In genomic region chr11:2409701-2410468, GRCh38 we compare ENCODE assay signal across 30 cellular contexts. TPM values are rescaled to one million over a fixed set of nuclear protein-coding genes. Genes with fewer than 3 reads are reported as not detected.
DNase-seq lines count a peak whose midpoint lies in the region; FAIRE-seq and TF ChIP-seq lines count a peak whose summit lies in the region.
"Had no signal": no experiment of that assay in that cellular context is flagged by ENCODE, and none has a peak within 500 bp of the region (broad histone marks: within the 10 kb centered on the region; RNA-seq: fewer than 3 reads in every experiment).

No MANE protein-coding gene starts in this region.

- no peak overlapping the region for H3K4me3 ChIP-seq in kidney (ENCODE audit: low read length in 2 of 2)
- H3K4me3 ChIP-seq: adrenal gland, body of pancreas, dorsolateral prefrontal cortex, gastrocnemius medialis, SJSA1, smooth muscle cell had no signal

- no peaks in the 10 kb centered on the region for H3K9me3 ChIP-seq in kidney (ENCODE audit: control insufficient read depth in 1 of 2, low read length in 2 of 2)
- H3K9me3 ChIP-seq: adrenal gland, body of pancreas, gastrocnemius medialis, SJSA1 had no signal

- no peaks in the 10 kb centered on the region for H3K36me3 ChIP-seq in kidney (ENCODE audit: control insufficient read depth in 1 of 2, insufficient read depth in 2 of 2, low read length in 2 of 2)
- H3K36me3 ChIP-seq: adrenal gland, gastrocnemius medialis had no signal

- no peak for TF ChIP-seq CTCF in kidney (IDR thresholded peaks at IDR 0.05; ENCODE audit: borderline replicate concordance, extremely low read depth, insufficient read depth)

- peak; percentile 25 for DNase-seq in NCI-H146 (lab: John Stamatoyannopoulos, UW)
- DNase-seq in NCI-H146 treated with DMSO at 0.1 percent for 48 hours (lab: John Stamatoyannopoulos, UW; ENCODE audit: unreplicated experiment) = no peak
- DNase-seq in kidney = no peak
- DNase-seq in retina = peak; percentile 78
- DNase-seq in ACHN = no peak
- DNase-seq in SHP77 (lab: John Stamatoyannopoulos, UW) = no peak
- DNase-seq: 8988T; activated CD4-positive, alpha-beta T cell treated with anti-CD3 and anti-CD28 coated beads, Interleukin-2, amount 50 U/mL, for 4 hours; activated naive CD4-positive, alpha-beta T cell treated with Interleukin-2 at 50 U/mL for 16 hours; adrenal gland; body of pancreas; CD4-positive, alpha-beta memory T cell; cerebellar nuclear complex; dorsolateral prefrontal cortex; gastrocnemius medialis; left colon; NCI-H1048; NCI-H2029; NCI-H524 treated with DMSO at 0.1 percent for 48 hours; occipital lobe; stimulated activated CD4-positive, alpha-beta T cell treated with anti-CD3 and anti-CD28 coated beads, Interleukin-1b, Interleukin-23, amount 100 ng/mL, for 48 hours; stimulated activated CD8-positive, alpha-beta memory T cell treated with anti-CD3 and anti-CD28 coated beads, Interleukin-4, amount 100 ng/mL, for 48 hours; stimulated activated naive CD8-positive, alpha-beta T cell treated with anti-CD3 and anti-CD28 coated beads, Interleukin-15, amount 100 ng/mL, for 72 hours had no signal

- in situ Hi-C loops in ACHN (cut with HindIII; ENCODE audit: low pct_ligation_motif_present, low pct_unique_long_range_greater_than_20kb, low sequenced_read_pairs) = no loop called here

- peak overlapping the region; percentile 37 to 55 for H3K27ac ChIP-seq in kidney (ENCODE audit: low read depth in 2 of 2, low read length in 2 of 2)
- H3K27ac ChIP-seq: body of pancreas, dorsolateral prefrontal cortex, gastrocnemius medialis, HL-60, SJSA1 had no signal

- H3K9ac ChIP-seq in kidney (ENCODE audit: low read length in 2 of 2) = no peak overlapping the region

- FAIRE-seq in kidney (lab: Jason Lieb, UNC) = no peak
- FAIRE-seq: GM12891, RCC 7860 had no signal

- intact Hi-C loops in kidney (cut with DNase I) = no loop called here

- H3K4me1 ChIP-seq in kidney (ENCODE audit: control insufficient read depth in 1 of 2, insufficient read depth in 1 of 2, low read depth in 1 of 2, low read length in 2 of 2) = no peaks in the 10 kb centered on the region
- H3K4me1 ChIP-seq: adrenal gland, body of pancreas, gastrocnemius medialis, SJSA1 had no signal

RNA-seq across cellular contexts. Expression of gene TSSC4, which starts 9.3 kb away (rescaled TPM):
- total RNA-seq in kidney = 42.3 TPM
- polyA plus RNA-seq in kidney (ENCODE audit: insufficient read depth, low read depth, low replicate concordance) = 51.4 TPM

RNA-seq across cellular contexts. Expression of gene CD81, which starts 32.8 kb away (rescaled TPM):
- 950 TPM for total RNA-seq in kidney
- 827 TPM for polyA plus RNA-seq in kidney (ENCODE audit: insufficient read depth, low read depth, low replicate concordance)

RNA-seq across cellular contexts. Expression of gene TRPM5, which starts 34.4 kb away (rescaled TPM):
- total RNA-seq in kidney = 0.25 TPM
- 0.69 TPM for polyA plus RNA-seq in kidney (ENCODE audit: insufficient read depth, low read depth, low replicate concordance)
- total RNA-seq: gastrocnemius medialis; LHCN-M2; occipital lobe; SJSA1; smooth muscle cell; T-helper 1 cell treated with Interleukin-12 subunit alpha and Interleukin-12 subunit beta and Interleukin-4 antibody, amounts not matched to agents 30 ng/mL and 1 ng/mL, for 36 hours had no signal
- polyA plus RNA-seq: CD4-positive, alpha-beta memory T cell; smooth muscle cell had no signal

RNA-seq across cellular contexts. Expression of gene KCNQ1, which starts 34.9 kb away (rescaled TPM):
- total RNA-seq in kidney = 45.5 TPM
- 49.4 TPM for polyA plus RNA-seq in kidney (ENCODE audit: insufficient read depth, low read depth, low replicate concordance)
- total RNA-seq: LHCN-M2, SJSA1 had no signal

Comparison
In these comparisons a context has a peak if more than half of its experiments do, and no peak if none do; other contexts are left out.
1. DNase-seq: peak in NCI-H146 (single experiment) and retina (single experiment); none in NCI-H146 treated with DMSO at 0.1 percent for 48 hours (single experiment), kidney (single experiment), ACHN (single experiment) and SHP77 (0 of 2).